16 cellular contexts compared by ENCODE assay signal in genomic region chr12:6263931-6264330, GRCh38. TPM values are rescaled to one million over a fixed set of nuclear protein-coding genes. Genes with fewer than 3 reads are reported as not detected.
DNase-seq lines count a peak whose midpoint lies in the region; ATAC-seq and TF ChIP-seq lines count a peak whose summit lies in the region.
"Had no signal": no experiment of that assay in that cellular context is flagged by ENCODE, and none has a peak within 500 bp of the region (broad histone marks: within the 10 kb centered on the region; RNA-seq: fewer than 3 reads in every experiment).

No MANE protein-coding gene starts in this region.

- WGBS in testis, 2 donors, result 35 to 90% methylated on average over 4 of the region's 4 CpGs

- H3K4me3 Mint-ChIP-seq in glutamatergic neuron (ENCODE audit: unreplicated experiment), result no peak overlapping the region
- H3K4me3 Mint-ChIP-seq: activated T-cell treated with anti-CD3 and anti-CD28 coated beads, Interleukin-2, amount 50 U/mL, for 24 hours; natural killer cell treated with Interleukin-12 subunit alpha and Interleukin-12 subunit beta and Interleukin-15 and Interleukin-18, amount 100 ng/mL, for 72 hours had no signal

- no peaks in the 10 kb centered on the region for H3K4me1 Mint-ChIP-seq in glutamatergic neuron (ENCODE audit: low read depth, unreplicated experiment)

- no peak for TF ChIP-seq POLR2A in testis (IDR thresholded peaks at IDR 0.05)

- H3K9me3 Mint-ChIP-seq in glutamatergic neuron (ENCODE audit: unreplicated experiment), result peaks cover 4% of the 10 kb centered on the region
- H3K9me3 Mint-ChIP-seq: activated T-cell treated with anti-CD3 and anti-CD28 coated beads, Interleukin-2, amount 50 U/mL, for 24 hours; natural killer cell treated with Interleukin-12 subunit alpha and Interleukin-12 subunit beta and Interleukin-15 and Interleukin-18, amount 100 ng/mL, for 72 hours had no signal

- intact Hi-C loops in testis (cut with DNase I; ENCODE audit: low total_unique reads), result no loop called here

- H3K27me3 ChIP-seq in testis, result no peaks in the 10 kb centered on the region

- peaks cover 4% of the 10 kb centered on the region for H3K36me3 Mint-ChIP-seq in glutamatergic neuron (ENCODE audit: unreplicated experiment)
- H3K36me3 Mint-ChIP-seq: natural killer cell treated with Interleukin-12 subunit alpha and Interleukin-12 subunit beta and Interleukin-15 and Interleukin-18, amount 100 ng/mL, for 72 hours had no signal

- H3K27ac Mint-ChIP-seq in glutamatergic neuron (ENCODE audit: unreplicated experiment), result no peak overlapping the region
- H3K27ac Mint-ChIP-seq: activated T-cell treated with anti-CD3 and anti-CD28 coated beads, Interleukin-2, amount 50 U/mL, for 24 hours; natural killer cell treated with Interleukin-12 subunit alpha and Interleukin-12 subunit beta and Interleukin-15 and Interleukin-18, amount 100 ng/mL, for 72 hours had no signal

- H3K36me3 ChIP-seq in testis (ENCODE audit: low read depth, missing control alignments), result no peaks in the 10 kb centered on the region

- no peak overlapping the region for H3K27ac ChIP-seq in testis
- H3K27ac ChIP-seq: skin epidermis had no signal

- no peak for ATAC-seq in omental fat pad (ENCODE audit: low FRiP score)
- ATAC-seq: natural killer cell treated with Interleukin-12 subunit alpha and Interleukin-12 subunit beta and Interleukin-15 and Interleukin-18, amount 100 ng/mL, for 72 hours had no signal

- H3K4me1 ChIP-seq in testis, result peaks cover 6% of the 10 kb centered on the region

- no peaks in the 10 kb centered on the region for H3K27me3 Mint-ChIP-seq in glutamatergic neuron (ENCODE audit: unreplicated experiment)

- DNase-seq in DMS 273 (lab: John Stamatoyannopoulos, UW; ENCODE audit: unreplicated experiment) (peak; percentile 25), DMS 273 treated with DMSO at 0.1 percent for 48 hours (lab: John Stamatoyannopoulos, UW) (no peak), OCI-M1 (lab: John Stamatoyannopoulos, UW) (peak; percentile 94), choroid plexus epithelial cell (ENCODE audit: low read depth) (peak; percentile 84), testis (peak; percentile 49), NCI-H446 treated with DMSO at 0.1 percent for 48 hours (lab: John Stamatoyannopoulos, UW) (no peak), omental fat pad (ENCODE audit: low spot score) (no peak), glutamatergic neuron (no peak)
- DNase-seq: activated T-cell treated with anti-CD3 and anti-CD28 coated beads, Interleukin-2, amount 50 U/mL, for 24 hours; Calu3; KBM-7; left cardiac atrium; NCI-H2081 had no signal

- no peak for TF ChIP-seq CTCF in choroid plexus epithelial cell (conservative IDR thresholded peaks at IDR 0.05; ENCODE audit: low read depth, low read length)
- no peak for TF ChIP-seq CTCF in testis (IDR thresholded peaks at IDR 0.05)
- no peak for TF ChIP-seq CTCF in omental fat pad (IDR thresholded peaks at IDR 0.05)
- no peak for TF ChIP-seq CTCF in glutamatergic neuron (IDR thresholded peaks at IDR 0.05; ENCODE audit: partially characterized antibody, unreplicated experiment)

- no peaks in the 10 kb centered on the region for H3K9me3 ChIP-seq in testis

- H3K4me3 ChIP-seq in choroid plexus epithelial cell (ENCODE audit: low read depth, low read length), result no peak overlapping the region
- no peak overlapping the region for H3K4me3 ChIP-seq in testis
- H3K4me3 ChIP-seq: skin epidermis had no signal

RNA-seq across cellular contexts. Expression of gene PLEKHG6, which starts 46.6 kb away (rescaled TPM):
- total RNA-seq in testis, result 1 to 10 TPM in 1 of 2 donors, under 1 TPM in 1; 0.87 to 2.0 TPM
- polyA plus RNA-seq in testis (ENCODE audit: insufficient read depth, low read depth, low replicate concordance), result 2.2 TPM
- 10 to 100 TPM; 10.1 to 77.1 (median 13.8) TPM for total RNA-seq in omental fat pad
- not detected for total RNA-seq in glutamatergic neuron (ENCODE audit: unreplicated experiment)
- total RNA-seq: A172; natural killer cell treated with Interleukin-12 subunit alpha and Interleukin-12 subunit beta and Interleukin-15 and Interleukin-18, amount 100 ng/mL, for 72 hours had no signal

Comparison
In these comparisons a context has a peak if more than half of its experiments do, and no peak if none do; other contexts are left out.
1. DNase-seq: peak in DMS 273 (single experiment), OCI-M1 (single experiment), choroid plexus epithelial cell (single experiment) and testis (single experiment); none in DMS 273 treated with DMSO at 0.1 percent for 48 hours (single experiment), NCI-H446 treated with DMSO at 0.1 percent for 48 hours (single experiment), omental fat pad (single experiment) and glutamatergic neuron (single experiment).